Comparison of ENCODE assay signal across 2 cellular contexts in the genomic region with DNA sequence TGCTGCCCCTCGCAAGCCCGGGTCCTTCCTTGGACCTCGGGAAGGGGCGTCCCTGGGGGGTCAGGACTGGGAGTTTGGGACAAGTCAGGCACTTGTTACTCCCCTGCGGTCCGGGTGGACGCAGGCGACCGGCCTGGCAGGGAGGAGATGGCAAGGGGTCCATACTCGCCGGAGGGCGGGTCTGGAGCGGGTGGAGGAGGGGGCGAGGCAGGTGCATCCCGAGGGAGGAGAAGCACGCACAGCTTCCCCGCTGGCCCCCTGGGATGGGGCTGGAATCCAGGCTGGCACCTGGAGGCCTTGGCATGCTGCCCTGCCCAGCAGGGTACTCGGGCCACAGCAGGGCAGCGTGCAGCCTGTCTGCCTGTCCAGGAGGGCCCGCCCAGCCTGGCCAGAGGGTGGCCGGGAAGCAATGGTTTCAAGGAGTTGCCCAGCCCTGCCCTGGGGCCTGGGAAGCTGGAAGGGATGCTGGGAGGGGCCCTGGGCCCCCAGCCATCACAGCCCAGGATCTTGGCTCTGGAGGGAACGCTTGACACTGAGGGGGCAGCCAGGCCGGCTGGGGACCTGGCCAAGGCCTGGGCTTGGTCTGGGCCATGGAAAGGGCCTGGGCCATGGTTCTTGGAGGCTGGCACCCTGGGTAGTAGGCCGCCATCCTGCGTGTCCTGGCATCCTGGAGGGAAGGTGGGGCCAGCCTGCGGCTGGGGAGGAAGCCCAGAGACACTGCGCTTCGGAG.
TF ChIP-seq lines count a peak whose summit lies in the region.

No MANE protein-coding gene starts in this region.

TF ChIP-seq in Ishikawa, 13 proteins besides CTCF, POLR2A, EP300 and RAD21:
- TF ChIP-seq TAF1 (IDR thresholded peaks at IDR 0.05; ENCODE audit: low read depth) = peak; percentile 51
- TF ChIP-seq TCF12 (IDR thresholded peaks at IDR 0.05; ENCODE audit: low read depth) = peak; percentile 99
- TF ChIP-seq, protein P1, sequence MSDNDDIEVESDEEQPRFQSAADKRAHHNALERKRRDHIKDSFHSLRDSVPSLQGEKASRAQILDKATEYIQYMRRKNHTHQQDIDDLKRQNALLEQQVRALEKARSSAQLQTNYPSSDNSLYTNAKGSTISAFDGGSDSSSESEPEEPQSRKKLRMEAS (IDR thresholded peaks at IDR 0.05) = peak; percentile 83
- TF ChIP-seq CEBPB (IDR thresholded peaks at IDR 0.05) = peak; percentile 70; the same call in 1 of the 2 replicates
- no peak; the same call in 1 of the 2 replicates for TF ChIP-seq YY1 (IDR thresholded peaks at IDR 0.05; ENCODE audit: low read depth)
- TF ChIP-seq, protein P2, sequence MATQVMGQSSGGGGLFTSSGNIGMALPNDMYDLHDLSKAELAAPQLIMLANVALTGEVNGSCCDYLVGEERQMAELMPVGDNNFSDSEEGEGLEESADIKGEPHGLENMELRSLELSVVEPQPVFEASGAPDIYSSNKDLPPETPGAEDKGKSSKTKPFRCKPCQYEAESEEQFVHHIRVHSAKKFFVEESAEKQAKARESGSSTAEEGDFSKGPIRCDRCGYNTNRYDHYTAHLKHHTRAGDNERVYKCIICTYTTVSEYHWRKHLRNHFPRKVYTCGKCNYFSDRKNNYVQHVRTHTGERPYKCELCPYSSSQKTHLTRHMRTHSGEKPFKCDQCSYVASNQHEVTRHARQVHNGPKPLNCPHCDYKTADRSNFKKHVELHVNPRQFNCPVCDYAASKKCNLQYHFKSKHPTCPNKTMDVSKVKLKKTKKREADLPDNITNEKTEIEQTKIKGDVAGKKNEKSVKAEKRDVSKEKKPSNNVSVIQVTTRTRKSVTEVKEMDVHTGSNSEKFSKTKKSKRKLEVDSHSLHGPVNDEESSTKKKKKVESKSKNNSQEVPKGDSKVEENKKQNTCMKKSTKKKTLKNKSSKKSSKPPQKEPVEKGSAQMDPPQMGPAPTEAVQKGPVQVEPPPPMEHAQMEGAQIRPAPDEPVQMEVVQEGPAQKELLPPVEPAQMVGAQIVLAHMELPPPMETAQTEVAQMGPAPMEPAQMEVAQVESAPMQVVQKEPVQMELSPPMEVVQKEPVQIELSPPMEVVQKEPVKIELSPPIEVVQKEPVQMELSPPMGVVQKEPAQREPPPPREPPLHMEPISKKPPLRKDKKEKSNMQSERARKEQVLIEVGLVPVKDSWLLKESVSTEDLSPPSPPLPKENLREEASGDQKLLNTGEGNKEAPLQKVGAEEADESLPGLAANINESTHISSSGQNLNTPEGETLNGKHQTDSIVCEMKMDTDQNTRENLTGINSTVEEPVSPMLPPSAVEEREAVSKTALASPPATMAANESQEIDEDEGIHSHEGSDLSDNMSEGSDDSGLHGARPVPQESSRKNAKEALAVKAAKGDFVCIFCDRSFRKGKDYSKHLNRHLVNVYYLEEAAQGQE (IDR thresholded peaks at IDR 0.05; ENCODE audit: low read depth) = no peak
- peak; percentile 97 for TF ChIP-seq TEAD4 (IDR thresholded peaks at IDR 0.05)
- TF ChIP-seq NFIC (IDR thresholded peaks at IDR 0.05) = peak; percentile 100
- peak; percentile 80 for TF ChIP-seq FOXM1 (IDR thresholded peaks at IDR 0.05; ENCODE audit: borderline replicate concordance, low read depth)
- TF ChIP-seq EGR1 (IDR thresholded peaks at IDR 0.05) = peak; percentile 63; the same call in 1 of the 2 replicates
- TF ChIP-seq CREB1 (IDR thresholded peaks at IDR 0.05; ENCODE audit: low read depth) = no peak
- TF ChIP-seq ZBTB7A (IDR thresholded peaks at IDR 0.05; ENCODE audit: low read depth) = peak; percentile 96
- TF ChIP-seq, protein P3, sequence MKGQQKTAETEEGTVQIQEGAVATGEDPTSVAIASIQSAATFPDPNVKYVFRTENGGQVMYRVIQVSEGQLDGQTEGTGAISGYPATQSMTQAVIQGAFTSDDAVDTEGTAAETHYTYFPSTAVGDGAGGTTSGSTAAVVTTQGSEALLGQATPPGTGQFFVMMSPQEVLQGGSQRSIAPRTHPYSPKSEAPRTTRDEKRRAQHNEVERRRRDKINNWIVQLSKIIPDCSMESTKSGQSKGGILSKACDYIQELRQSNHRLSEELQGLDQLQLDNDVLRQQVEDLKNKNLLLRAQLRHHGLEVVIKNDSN (IDR thresholded peaks at IDR 0.05) = no peak
TF ChIP-seq in Ishikawa: peak in this region for 9.

TF ChIP-seq in GM12878, 131 proteins besides CTCF, POLR2A, EP300 and RAD21:
- no peak for TF ChIP-seq SRF (IDR thresholded peaks at IDR 0.05; ENCODE audit: low read depth in 2 of 2, low read length in 2 of 2)
- no peak for TF ChIP-seq USF2 (IDR thresholded peaks at IDR 0.05; ENCODE audit: borderline replicate concordance, low read depth, low read length)
- TF ChIP-seq NRF1 (conservative IDR thresholded peaks at IDR 0.05; ENCODE audit: low read depth, low read length) = no peak
- no peak for TF ChIP-seq E2F8 (IDR thresholded peaks at IDR 0.05; ENCODE audit: low read depth, partially characterized antibody)
- TF ChIP-seq CHD1 (IDR thresholded peaks at IDR 0.05; ENCODE audit: low read depth, low read length) = no peak
- no peak for TF ChIP-seq ZNF217 (IDR thresholded peaks at IDR 0.05)
